Comparison of ENCODE assay signal across 8 cellular contexts in genomic region chr1:19597463-19598309, GRCh38. TPM values are rescaled to one million over a fixed set of nuclear protein-coding genes. Genes with fewer than 3 reads are reported as not detected.
DNase-seq lines count a peak whose midpoint lies in the region; ATAC-seq and TF ChIP-seq lines count a peak whose summit lies in the region.

No MANE protein-coding gene starts in this region.

- CTCF ChIA-PET in CD4-positive, alpha-beta T cell (lab: Charles Lee), result interaction anchor here (0.6 to 2.6 kb wide), 8 partner anchors 8 to 1186 kb away, joined by 3 to 11 read pairs (median 5); no protein-coding TSS in a partner anchor

- peak in 3 of 10 experiments; percentile 53 to 72 (median 67) for DNase-seq in CD4-positive, alpha-beta T cell
- DNase-seq in H4 (ENCODE audit: low spot score) (peak; percentile 13), SJSA1 (ENCODE audit: low read depth in 1 of 2, low spot score in 2 of 2) (no peak), dermis microvascular lymphatic vessel endothelial cell (ENCODE audit: low read depth in 2 of 2) (peak; percentile 68 to 69), medulla oblongata (ENCODE audit: extremely low spot score) (peak; percentile 36), thoracic aorta (ENCODE audit: low spot score) (no peak), posterior cingulate gyrus (no peak)

- H3K27ac Mint-ChIP-seq in CD4-positive, alpha-beta T cell, result peak overlapping the region; percentile 100

- H3K36me3 ChIP-seq in SJSA1 (peaks cover 34% of the 10 kb centered on the region), thoracic aorta (no peaks in the 10 kb centered on the region)

- H3K4me3 ChIP-seq in SJSA1 (peak overlapping the region; percentile 81), thoracic aorta (peak overlapping the region; percentile 82)

- TF ChIP-seq CTCF in CD4-positive, alpha-beta T cell (IDR thresholded peaks at IDR 0.05), result no peak
- no peak for TF ChIP-seq CTCF in thoracic aorta (IDR thresholded peaks at IDR 0.05)

- H3K4me1 ChIP-seq in SJSA1 (replicated peaks) (peaks cover 14% of the 10 kb centered on the region), thoracic aorta (ENCODE audit: control insufficient read depth in 1 of 2, low read depth in 2 of 2) (peaks cover 13 to 55% of the 10 kb centered on the region in 2 donors)

- peaks cover 40% of the 10 kb centered on the region for H3K36me3 Mint-ChIP-seq in CD4-positive, alpha-beta T cell (ENCODE audit: low read depth)

- no peaks in the 10 kb centered on the region for H3K9me3 ChIP-seq in CD4-positive, alpha-beta T cell (ENCODE audit: control insufficient read depth, low read length)
- no peaks in the 10 kb centered on the region for H3K9me3 ChIP-seq in SJSA1 (replicated peaks)
- no peaks in the 10 kb centered on the region for H3K9me3 ChIP-seq in thoracic aorta

- peak overlapping the region; percentile 100 for H3K27ac ChIP-seq in CD4-positive, alpha-beta T cell (ENCODE audit: low read depth, low read length)
- H3K27ac ChIP-seq in SJSA1, result peak overlapping the region; percentile 70
- H3K27ac ChIP-seq in thoracic aorta, result peak overlapping the region; percentile 86 to 90

- POLR2A ChIA-PET in CD4-positive, alpha-beta T cell (lab: Charles Lee), result interaction anchor here (0.7 to 4.7 kb wide), 37 partner anchors 9 to 642 kb away, joined by 3 to 74 read pairs (median 5); partner anchors contain the start of genes AKR7A2, CAPZB, EMC1 and IFFO2

- peak; percentile 53 for ATAC-seq in CD4-positive, alpha-beta T cell (ENCODE audit: poor library complexity)
- peak; percentile 26 for ATAC-seq in thoracic aorta (ENCODE audit: insufficient number of reproducible peaks, low FRiP score, low read depth)
- no peak for ATAC-seq in GM19463 (IDR thresholded peaks at IDR 0.05; ENCODE audit: unreplicated experiment)

- no peaks in the 10 kb centered on the region for H3K27me3 ChIP-seq in CD4-positive, alpha-beta T cell (ENCODE audit: control insufficient read depth, insufficient read depth, low read length)
- H3K27me3 ChIP-seq in SJSA1 (replicated peaks) (no peaks in the 10 kb centered on the region), thoracic aorta (replicated peaks; ENCODE audit: insufficient read depth) (no peaks in the 10 kb centered on the region)

- no peaks in the 10 kb centered on the region for H3K27me3 Mint-ChIP-seq in CD4-positive, alpha-beta T cell

- H3K4me1 Mint-ChIP-seq in CD4-positive, alpha-beta T cell (ENCODE audit: low read depth), result peaks cover 57% of the 10 kb centered on the region

- peak overlapping the region; percentile 96 for H3K4me3 Mint-ChIP-seq in CD4-positive, alpha-beta T cell

- H3K9me3 Mint-ChIP-seq in CD4-positive, alpha-beta T cell, result no peaks in the 10 kb centered on the region

- intact Hi-C loops in CD4-positive, alpha-beta T cell (cut with DNase I, micrococcal nuclease), result loop anchor here (1.0 to 5.0 kb wide), 8 partner anchors 45 to 640 kb away; partner anchors contain the start of genes NBL1 (in 2 of the 2), CAPZB (in 1 of the 2), IFFO2 (in 1 of the 2) and UBR4 (in 1 of the 2)
- intact Hi-C loops in posterior cingulate gyrus (cut with DNase I), result loop anchor here (5.0 to 10.0 kb wide), 2 partner anchors 47 to 110 kb away; partner anchors contain the start of genes CAPZB and NBL1

RNA-seq across cellular contexts. Expression of gene NBL1, which starts 46.4 kb away (rescaled TPM):
- 10 to 100 TPM; 26.4 to 29.7 TPM for total RNA-seq in CD4-positive, alpha-beta T cell
- 34.2 and 53.1 TPM in 2 replicates for total RNA-seq in H4 (2014; rRNA removed; shearing (Covaris generic))
- 3.7 and 9.1 TPM in 2 replicates for total RNA-seq in SJSA1 (2014; rRNA removed; shearing (Covaris generic))
- total RNA-seq in dermis microvascular lymphatic vessel endothelial cell (91.4 and 236 TPM in 2 replicates), thoracic aorta (10 to 100 TPM; 77.0 to 82.0 TPM)

Comparison
In these comparisons a context has a peak if more than half of its experiments do, and no peak if none do; other contexts are left out.
1. DNase-seq: peak in H4 (single experiment), dermis microvascular lymphatic vessel endothelial cell (2 of 2) and medulla oblongata (single experiment); none in SJSA1 (0 of 2), thoracic aorta (single experiment) and posterior cingulate gyrus (0 of 10).
2. Peak in every context shown above with its lines, with median percentiles within 50 percentile points of each other: H3K27ac ChIP-seq.